ENCODE assay signal across 8 cellular contexts in the genomic region with DNA sequence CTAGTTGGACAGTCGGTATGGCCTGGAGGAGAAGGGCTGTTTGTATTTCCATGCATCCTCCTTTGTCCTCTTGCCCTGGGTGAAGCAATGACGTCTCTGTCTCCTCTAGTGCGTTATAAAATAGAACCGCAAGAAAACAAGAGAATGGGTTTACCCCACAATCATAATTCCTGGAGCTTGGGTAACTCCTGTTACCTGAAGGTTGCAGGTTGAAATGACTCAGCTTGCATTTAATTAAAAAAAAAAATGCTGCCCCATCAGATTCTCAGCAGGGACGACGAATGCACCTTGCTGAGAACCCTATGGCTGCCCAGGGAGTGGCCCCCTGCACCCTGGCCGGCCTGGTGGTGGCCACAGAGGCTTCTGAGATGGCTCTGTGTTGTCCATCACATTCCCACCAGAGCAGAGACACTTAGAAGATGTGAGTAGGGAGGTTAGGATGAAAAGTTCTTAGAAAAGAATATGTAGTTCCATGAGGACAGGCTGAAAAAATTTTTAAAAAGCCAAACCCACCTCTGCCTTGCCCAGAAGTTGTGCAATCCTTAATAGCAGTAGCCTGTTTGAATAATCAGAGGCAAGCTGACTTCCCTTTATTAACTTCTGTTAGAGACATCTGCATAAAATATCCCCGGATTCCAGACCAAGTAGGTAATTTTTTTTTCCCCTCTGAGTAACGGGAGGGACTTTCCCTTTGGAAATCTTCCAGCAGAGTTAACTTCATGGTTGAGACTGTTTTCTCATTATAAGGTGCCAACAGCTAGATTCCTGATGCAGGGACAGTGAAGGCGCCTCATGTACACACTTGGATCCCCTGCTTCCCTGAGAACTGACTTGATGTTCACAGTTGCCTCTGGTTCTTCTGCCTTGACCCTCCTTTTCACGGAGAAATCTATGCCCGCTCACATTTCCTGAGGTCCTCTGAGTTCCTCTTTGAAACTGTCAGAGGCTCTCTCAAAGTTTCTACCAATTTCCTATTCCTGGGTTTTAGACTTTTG.
DNase-seq lines count a peak whose midpoint lies in the region; ATAC-seq and TF ChIP-seq lines count a peak whose summit lies in the region.

No MANE protein-coding gene starts in this region.

- peaks cover 43% of the 10 kb centered on the region for H3K4me1 Mint-ChIP-seq in Calu3 (ENCODE audit: low read depth, unreplicated experiment)

- CTCF ChIA-PET in Calu3 (lab: Charles Lee): interaction anchor here (0.6 to 3.0 kb wide), 12 partner anchors 10 to 815 kb away, joined by 3 to 15 read pairs (median 6); no protein-coding TSS in a partner anchor

- TSS peak; percentile 80 for BruUV-seq in Calu3 (replicated peaks; lab: Mats Ljungman, UMichigan)

- H3K4me3 Mint-ChIP-seq in Calu3 (ENCODE audit: low read depth, unreplicated experiment): peak overlapping the region; percentile 69

- TF ChIP-seq CTCF in Calu3 (IDR thresholded peaks at IDR 0.05; ENCODE audit: unreplicated experiment): no peak
- TF ChIP-seq CTCF in choroid plexus epithelial cell (conservative IDR thresholded peaks at IDR 0.05; ENCODE audit: low read depth, low read length): no peak

- intact Hi-C loops in Calu3 (cut with micrococcal nuclease; ENCODE audit: unreplicated experiment): loop anchor here (1.0 to 5.0 kb wide), 4 partner anchors 29 to 227 kb away; partner anchors contain the start of gene BHLHE40

- peaks cover 3% of the 10 kb centered on the region for H3K9me3 Mint-ChIP-seq in Calu3 (ENCODE audit: low read depth, unreplicated experiment)

- H3K4me3 ChIP-seq in choroid plexus epithelial cell (ENCODE audit: low read depth, low read length) (no peak overlapping the region), urinary bladder (ENCODE audit: low read depth, low read length) (no peak overlapping the region)

- no peaks in the 10 kb centered on the region for H3K27me3 Mint-ChIP-seq in Calu3 (ENCODE audit: unreplicated experiment)

- DNase-seq in Calu3 (peak; percentile 42), NOMO-1 treated with DMSO at 0.1 percent for 48 hours (lab: John Stamatoyannopoulos, UW; ENCODE audit: unreplicated experiment) (peak; percentile 93), choroid plexus epithelial cell (ENCODE audit: low read depth) (peak; percentile 87), medulla oblongata (ENCODE audit: extremely low spot score) (peak; percentile 52), NCI-H526 (lab: John Stamatoyannopoulos, UW) (no peak)

- H3K4me1 ChIP-seq in urinary bladder (ENCODE audit: insufficient read depth): peaks cover 2% of the 10 kb centered on the region

- H3K27ac ChIP-seq in urinary bladder (ENCODE audit: low read depth): peak overlapping the region; percentile 53

- ATAC-seq in HG02970 (IDR thresholded peaks at IDR 0.05; ENCODE audit: low FRiP score, unreplicated experiment): no peak
- ATAC-seq in HG02981 (IDR thresholded peaks at IDR 0.05; ENCODE audit: unreplicated experiment): no peak

- H3K27ac Mint-ChIP-seq in Calu3 (ENCODE audit: unreplicated experiment): peak overlapping the region; percentile 99

- 57% methylated on average over 12 of the region's 12 CpGs for WGBS in urinary bladder

- no peaks in the 10 kb centered on the region for H3K36me3 ChIP-seq in urinary bladder (ENCODE audit: insufficient read depth)

- H3K36me3 Mint-ChIP-seq in Calu3 (ENCODE audit: insufficient read depth, unreplicated experiment): peaks cover 19% of the 10 kb centered on the region

Comparison
In these comparisons a context has a peak if more than half of its experiments do, and no peak if none do; other contexts are left out.
1. DNase-seq: peak in Calu3 (single experiment), NOMO-1 treated with DMSO at 0.1 percent for 48 hours (single experiment), choroid plexus epithelial cell (single experiment) and medulla oblongata (single experiment); none in NCI-H526 (0 of 2).